ENCODE assay signal across 8 cellular contexts in genomic region chr6:30723159-30723842, GRCh38. TPM values are rescaled to one million over a fixed set of nuclear protein-coding genes. Genes with fewer than 3 reads are reported as not detected.
DNase-seq lines count a peak whose midpoint lies in the region; ATAC-seq, FAIRE-seq and TF ChIP-seq lines count a peak whose summit lies in the region.
"Not testable (repeated sequence)": the region's sequence is repeated elsewhere in the genome, so short reads cannot be mapped to it uniquely, and the experiment has no call there.

No MANE protein-coding gene starts in this region.

- TF ChIP-seq CTCF in AG04449 (IDR thresholded peaks at IDR 0.05; ENCODE audit: insufficient read depth, low read length, missing control alignments); OCI-LY3 (IDR thresholded peaks at IDR 0.05; ENCODE audit: low read depth, low read length); K562 (IDR thresholded peaks at IDR 0.05 in 2 of 3, conservative IDR thresholded peaks at IDR 0.05 in 1 of 3; ENCODE audit: insufficient read depth in 2 of 3, low read depth in 1 of 3, low read length in 3 of 3); fibroblast of villous mesenchyme (IDR thresholded peaks at IDR 0.05; ENCODE audit: insufficient read depth, low read depth, low read length): not testable (repeated sequence)

- H3F3A ChIP-seq in GM23248 (ENCODE audit: insufficient read depth): peaks cover 86% of the 10 kb centered on the region

- H2AFZ ChIP-seq in GM23248; OCI-LY3 (ENCODE audit: low read depth, low read length); K562 (ENCODE audit: low read depth, low read length): not testable (repeated sequence)

- H3K4me1 ChIP-seq in GM23248 (ENCODE audit: insufficient read depth) (peaks cover 57% of the 10 kb centered on the region), OCI-LY3 (ENCODE audit: low read length) (peaks cover 17% of the 10 kb centered on the region), K562 (replicated peaks in 1 of 2; ENCODE audit: control insufficient read depth in 2 of 2, insufficient read depth in 2 of 2, low read length in 2 of 2) (peaks cover 19% of the 10 kb centered on the region in 2 experiments), skeletal muscle tissue (ENCODE audit: control insufficient read depth in 3 of 3, insufficient read depth in 3 of 3, low read length in 3 of 3) (peaks cover 28 to 42% (median 32%) of the 10 kb centered on the region in 3 donors)

- H3K79me2 ChIP-seq in GM23248 (ENCODE audit: insufficient read depth) (peaks cover 66% of the 10 kb centered on the region), OCI-LY3 (ENCODE audit: low read length) (peaks cover 71% of the 10 kb centered on the region), K562 (ENCODE audit: control insufficient read depth, insufficient read depth, low read length) (peaks cover 76% of the 10 kb centered on the region)

- not testable (repeated sequence) for FAIRE-seq in K562 (lab: Jason Lieb, UNC)

- POLR2A ChIA-PET in AG04449 (lab: Yijun Ruan, JAX): interaction anchor here (1.0 to 3.6 kb wide), 9 partner anchors 8 to 51 kb away, joined by 3 to 24 read pairs (median 6); partner anchors contain the start of genes DHX16 and NRM
- POLR2A ChIA-PET in activated CD4-positive, alpha-beta memory T cell treated with anti-CD3 and anti-CD28 coated beads for 36 hours (lab: Charles Lee): interaction anchor here (0.7 to 9.7 kb wide), 6 partner anchors 8 to 166 kb away, joined by 3 to 209 read pairs (median 6); partner anchors contain the start of genes NRM and PPP1R18
- POLR2A ChIA-PET in K562 (lab: Yijun Ruan, JAX): interaction anchor here (0.7 to 27.1 kb wide), 14 partner anchors 6 to 364 kb away, joined by 3 to 524 read pairs (median 3); partner anchors contain the start of gene NRM

- H3K27me3 Mint-ChIP-seq in activated CD4-positive, alpha-beta memory T cell treated with anti-CD3 and anti-CD28 coated beads for 36 hours; naive B cell: not testable (repeated sequence)

- in situ Hi-C loops in GM23248 (cut with MboI): not testable (repeated sequence)
- in situ Hi-C loops in K562 (cut with MboI): loop anchor here (5.0 to 10.0 kb wide), 2 partner anchors 48 to 241 kb away; partner anchors contain the start of gene DHX16

- TF ChIP-seq POLR2A in K562 (conservative IDR thresholded peaks at IDR 0.05): not testable (repeated sequence)

- H3K9ac ChIP-seq in GM23248: peak overlapping the region; percentile 99
- not testable (repeated sequence) for H3K9ac ChIP-seq in OCI-LY3 (ENCODE audit: low read length); skeletal muscle tissue (ENCODE audit: low read depth in 1 of 3, low read length in 3 of 3)
- peak overlapping the region; percentile 47 to 96 for H3K9ac ChIP-seq in K562 (ENCODE audit: insufficient read depth in 1 of 2, low read depth in 2 of 2, low read length in 2 of 2)

- not testable (repeated sequence) for H3K9me3 ChIP-seq in GM23248 (ENCODE audit: low read depth); OCI-LY3 (ENCODE audit: insufficient read depth, low read length); K562 (replicated peaks; ENCODE audit: control insufficient read depth, insufficient read depth, low read depth, low read length); skeletal muscle tissue (ENCODE audit: control insufficient read depth in 3 of 3, low read length in 3 of 3)

- H3K9me1 ChIP-seq in K562 (ENCODE audit: control insufficient read depth, insufficient read depth, low read length): not testable (repeated sequence)

- H3K36me3 ChIP-seq in GM23248 (ENCODE audit: low read depth): peaks cover 37% of the 10 kb centered on the region
- H3K36me3 ChIP-seq in OCI-LY3 (replicated peaks; ENCODE audit: low read depth, low read length): peaks cover 32% of the 10 kb centered on the region
- peaks cover 64% of the 10 kb centered on the region for H3K36me3 ChIP-seq in K562 (ENCODE audit: control insufficient read depth, insufficient read depth, low read length)
- peaks cover 34 to 47% (median 45%) of the 10 kb centered on the region in 3 donors for H3K36me3 ChIP-seq in skeletal muscle tissue (ENCODE audit: control insufficient read depth in 3 of 3, insufficient read depth in 3 of 3, low read length in 3 of 3)

- 42 to 53% methylated on average over 16 of the region's 16 CpGs for WGBS in GM23248 (ENCODE audit: low coverage in 1 of 2, low lambda C conversion rate in 2 of 2, missing lambda C conversion rate in 2 of 2), 2 experiments
- WGBS in K562 (ENCODE audit: insufficient coverage, low coverage, missing lambda C conversion rate): 81% methylated on average over 16 of the region's 16 CpGs

- not testable (repeated sequence) for TF ChIP-seq RAD21 in K562 (CRISPR knock-in tag; conservative IDR thresholded peaks at IDR 0.05 in 1 of 2, IDR thresholded peaks at IDR 0.05 in 1 of 2)

- DNase-seq in AG04449 (ENCODE audit: low read depth, low spot score); GM23248; activated CD4-positive, alpha-beta memory T cell treated with anti-CD3 and anti-CD28 coated beads for 36 hours; K562 (ENCODE audit: extremely low read depth in 1 of 4, low spot score in 3 of 4); fibroblast of villous mesenchyme (ENCODE audit: low read depth); naive B cell: not testable (repeated sequence)

- H3K4me3 ChIP-seq in AG04449 (ENCODE audit: low read depth, low read length) (peak overlapping the region; percentile 97), GM23248 (peak overlapping the region; percentile 97), K562 (peak overlapping the region; percentile 89; the same call in 1 of the 2 replicates), fibroblast of villous mesenchyme (ENCODE audit: low read depth, low read length) (peak overlapping the region; percentile 25)
- not testable (repeated sequence) for H3K4me3 ChIP-seq in OCI-LY3 (ENCODE audit: low read length); skeletal muscle tissue (ENCODE audit: low read length in 3 of 3)

- ATAC-seq in K562; naive B cell (ENCODE audit: low read depth in 2 of 2): not testable (repeated sequence)

- peaks cover 58% of the 10 kb centered on the region for H3K36me3 Mint-ChIP-seq in activated CD4-positive, alpha-beta memory T cell treated with anti-CD3 and anti-CD28 coated beads for 36 hours
- peaks cover 7 to 25% of the 10 kb centered on the region in 2 donors for H3K36me3 Mint-ChIP-seq in naive B cell

- H3K9me2 ChIP-seq in GM23248 (ENCODE audit: insufficient read depth): not testable (repeated sequence)

- intact Hi-C loops in activated CD4-positive, alpha-beta memory T cell treated with anti-CD3 and anti-CD28 coated beads for 36 hours (cut with micrococcal nuclease): loop anchor here (10.0 kb wide), 1 partner anchor 362 kb away; no protein-coding TSS in a partner anchor
- intact Hi-C loops in K562 (cut with micrococcal nuclease): not testable (repeated sequence)

- CTCF ChIA-PET in AG04449 (lab: Yijun Ruan, JAX): interaction anchor here (0.6 to 18.8 kb wide), 34 partner anchors 11 to 363 kb away, joined by 3 to 504 read pairs (median 6); partner anchors contain the start of genes DHX16, FLOT1, NRM and VARS2
- CTCF ChIA-PET in activated CD4-positive, alpha-beta memory T cell treated with anti-CD3 and anti-CD28 coated beads for 36 hours (lab: Charles Lee): interaction anchor here (0.6 to 24.6 kb wide), 14 partner anchors 8 to 231 kb away, joined by 3 to 628 read pairs (median 4); partner anchors contain the start of genes ATAT1 and DHX16
- CTCF ChIA-PET in K562 (lab: Yijun Ruan, JAX; ENCODE audit: low intra/inter-chr PET ratio): interaction anchor here (1.4 to 5.0 kb wide), 6 partner anchors 8 to 240 kb away, joined by 4 to 92 read pairs (median 9); partner anchors contain the start of gene DHX16

- peak overlapping the region; percentile 92 for H3K4me3 Mint-ChIP-seq in activated CD4-positive, alpha-beta memory T cell treated with anti-CD3 and anti-CD28 coated beads for 36 hours
- peak overlapping the region in 5 of 8 donors; percentile 41 to 100 (median 95) for H3K4me3 Mint-ChIP-seq in naive B cell

- not testable (repeated sequence) for TF ChIP-seq EP300 in K562 (IDR thresholded peaks at IDR 0.05; ENCODE audit: low read length)

- H3K27ac ChIP-seq in GM23248: peak overlapping the region; percentile 95
- not testable (repeated sequence) for H3K27ac ChIP-seq in OCI-LY3 (ENCODE audit: low read length)
- peak overlapping the region; percentile 5; the same call in 2 of the 3 replicates for H3K27ac ChIP-seq in K562 (ENCODE audit: extremely low read depth, low read depth, low read length)
- H3K27ac ChIP-seq in skeletal muscle tissue (ENCODE audit: low read depth, low read length): peak overlapping the region; percentile 8

- not testable (repeated sequence) for H3K27me3 ChIP-seq in GM23248 (replicated peaks; ENCODE audit: insufficient read depth); OCI-LY3 (ENCODE audit: low read depth, low read length); K562 (ENCODE audit: control insufficient read depth in 2 of 2, insufficient read depth in 2 of 2, low read length in 2 of 2); skeletal muscle tissue (ENCODE audit: control insufficient read depth in 3 of 3, insufficient read depth in 3 of 3, low read length in 3 of 3)

- H3K4me1 Mint-ChIP-seq in activated CD4-positive, alpha-beta memory T cell treated with anti-CD3 and anti-CD28 coated beads for 36 hours (ENCODE audit: low read depth): peaks cover 45% of the 10 kb centered on the region
- H3K4me1 Mint-ChIP-seq in naive B cell: peaks cover 30 to 51% (median 44%) of the 10 kb centered on the region in 3 donors

- H4K20me1 ChIP-seq in GM23248 (ENCODE audit: insufficient read depth) (peaks cover 19% of the 10 kb centered on the region; the same call in 1 of the 2 replicates), OCI-LY3 (ENCODE audit: insufficient read depth, low read length) (peaks cover 48% of the 10 kb centered on the region), K562 (replicated peaks; ENCODE audit: control insufficient read depth, insufficient read depth, low read length) (peaks cover 44% of the 10 kb centered on the region)

- peak overlapping the region; percentile 95 for H3K27ac Mint-ChIP-seq in activated CD4-positive, alpha-beta memory T cell treated with anti-CD3 and anti-CD28 coated beads for 36 hours
- H3K27ac Mint-ChIP-seq in naive B cell: peak overlapping the region in 5 of 6 donors; percentile 30 to 97 (median 68)

- H3K9me3 Mint-ChIP-seq in activated CD4-positive, alpha-beta memory T cell treated with anti-CD3 and anti-CD28 coated beads for 36 hours; naive B cell: not testable (repeated sequence)

- H3K4me2 ChIP-seq in GM23248 (ENCODE audit: unreplicated experiment): peak overlapping the region; percentile 93
- H3K4me2 ChIP-seq in OCI-LY3 (ENCODE audit: low read length): peak overlapping the region; percentile 12; the same call in 1 of the 2 replicates
- H3K4me2 ChIP-seq in K562 (ENCODE audit: insufficient read depth, low read length): peak overlapping the region; percentile 98; the same call in 1 of the 2 replicates

- BruUV-seq in K562 (replicated peaks; lab: Mats Ljungman, UMichigan): not testable (repeated sequence)

RNA-seq across cellular contexts. Expression of gene TUBB, which starts 3.1 kb away (rescaled TPM):
- 525 and 565 TPM in 2 replicates for total RNA-seq in GM23248 (2014; rRNA removed; shearing (Covaris generic))
- polyA plus RNA-seq in GM23248 (2016; fragmentation: Nextera tagmentation; extraction: Ambion mirVana): 491 and 520 TPM in 2 replicates
- total RNA-seq in activated CD4-positive, alpha-beta memory T cell treated with anti-CD3 and anti-CD28 coated beads for 36 hours: 1,000 to 10,000 TPM; 1,695 to 1,719 TPM
- 127 and 264 TPM in 2 replicates for total RNA-seq in K562 (2011; cell fraction: chromatin; rRNA removed; ENCODE audit: low replicate concordance)
- total RNA-seq in K562 (2011; cell fraction: nucleolus; rRNA removed): 272 and 276 TPM in 2 replicates
- total RNA-seq in K562 (2011; cell fraction: nucleoplasm; rRNA removed): 270 and 313 TPM in 2 replicates
- total RNA-seq in K562 (2014; rRNA removed): 1,062 and 1,409 TPM in 2 replicates
- 863 and 971 TPM in 2 replicates for total RNA-seq in K562 (2014; rRNA removed; fragmentation: Illumina TruSeq; extraction: Trizol)
- 1,443 and 1,478 TPM in 2 replicates for total RNA-seq in K562 (2015; rRNA removed; fragmentation: Illumina TruSeq; extraction: Trizol)
- 1,495 and 1,529 TPM in 2 replicates for total RNA-seq in K562 (2021)
- polyA plus RNA-seq in K562 (2011; rRNA removed): 2,369 and 2,705 TPM in 2 replicates
- 2,776 and 3,265 TPM in 2 replicates for polyA plus RNA-seq in K562 (2011; cell fraction: cytosol; rRNA removed)
- polyA plus RNA-seq in K562 (2011; cell fraction: nucleus; rRNA removed): 619 and 708 TPM in 2 replicates
- 1,523 and 1,878 TPM in 2 replicates for polyA plus RNA-seq in K562 (2012)
- 2,541 and 2,870 TPM in 2 replicates for polyA plus RNA-seq in K562 (2014; fragmentation: Illumina TruSeq; extraction: Trizol)
- 1,000 to 10,000 TPM; 1,106 to 1,864 TPM for polyA plus RNA-seq in K562 (2014; fragmentation: Nextera tagmentation; extraction: Ambion mirVana)
- polyA plus RNA-seq in K562 (2014; rRNA removed): 1,462 and 1,903 TPM in 2 replicates
- 1,764 and 2,070 TPM in 2 replicates for polyA minus RNA-seq in K562 (2011; rRNA and poly(A)+ RNA removed)
- polyA minus RNA-seq in K562 (2011; cell fraction: cytosol; rRNA and poly(A)+ RNA removed): 880 and 960 TPM in 2 replicates
- 140 and 261 TPM in 2 replicates for polyA minus RNA-seq in K562 (2011; cell fraction: nucleus; rRNA and poly(A)+ RNA removed)
- total RNA-seq in fibroblast of villous mesenchyme: 590 and 713 TPM in 2 replicates
- polyA plus RNA-seq in naive B cell (ENCODE audit: low read depth in 6 of 6): 100 to 1,000 TPM in 1 of 6 donors, 10 to 100 TPM in 5; 37.9 to 104 (median 73.3) TPM
- 317 TPM for total RNA-seq in skeletal muscle tissue

RNA-seq across cellular contexts. Expression of gene MDC1, which starts 6.2 kb away (rescaled TPM):
- 4.9 and 6.6 TPM in 2 replicates for total RNA-seq in GM23248 (2014; rRNA removed; shearing (Covaris generic))
- polyA plus RNA-seq in GM23248 (2016; fragmentation: Nextera tagmentation; extraction: Ambion mirVana) (6.7 and 7.1 TPM in 2 replicates), K562 (2011; rRNA removed) (21.5 and 55.8 TPM in 2 replicates), K562 (2014; fragmentation: Illumina TruSeq; extraction: Trizol) (72.9 and 95.4 TPM in 2 replicates), K562 (2014; fragmentation: Nextera tagmentation; extraction: Ambion mirVana) (1 to 10 TPM; 8.2 to 8.8 TPM), K562 (2014; rRNA removed) (31.3 and 35.0 TPM in 2 replicates), naive B cell (ENCODE audit: low read depth in 6 of 6) (1 to 10 TPM; 2.0 to 8.3 (median 3.5) TPM)
- total RNA-seq in activated CD4-positive, alpha-beta memory T cell treated with anti-CD3 and anti-CD28 coated beads for 36 hours: 10 to 100 TPM; 79.5 to 88.7 TPM
- 79.5 and 80.7 TPM in 2 replicates for total RNA-seq in K562 (2011; cell fraction: chromatin; rRNA removed; ENCODE audit: low replicate concordance)
- 47.5 and 50.5 TPM in 2 replicates for total RNA-seq in K562 (2011; cell fraction: nucleolus; rRNA removed)
- total RNA-seq in K562 (2011; cell fraction: nucleoplasm; rRNA removed): 62.0 and 85.1 TPM in 2 replicates
- total RNA-seq in K562 (2014; rRNA removed) (15.7 and 24.3 TPM in 2 replicates), K562 (2014; rRNA removed; fragmentation: Illumina TruSeq; extraction: Trizol) (20.0 and 25.5 TPM in 2 replicates), K562 (2015; rRNA removed; fragmentation: Illumina TruSeq; extraction: Trizol) (15.6 and 18.2 TPM in 2 replicates), K562 (2021) (96.8 and 114 TPM in 2 replicates), fibroblast of villous mesenchyme (3.2 and 4.7 TPM in 2 replicates), skeletal muscle tissue (5.2 TPM)
- polyA plus RNA-seq in K562 (2011; cell fraction: cytosol; rRNA removed): 28.0 and 35.1 TPM in 2 replicates
- polyA plus RNA-seq in K562 (2011; cell fraction: nucleus; rRNA removed): 105 and 141 TPM in 2 replicates
- 68.1 and 105 TPM in 2 replicates for polyA plus RNA-seq in K562 (2012)
- 24.0 and 34.6 TPM in 2 replicates for polyA minus RNA-seq in K562 (2011; rRNA and poly(A)+ RNA removed)
- polyA minus RNA-seq in K562 (2011; cell fraction: cytosol; rRNA and poly(A)+ RNA removed): 56.9 and 94.9 TPM in 2 replicates
- polyA minus RNA-seq in K562 (2011; cell fraction: nucleus; rRNA and poly(A)+ RNA removed): 16.4 and 27.8 TPM in 2 replicates

RNA-seq across cellular contexts. Expression of gene FLOT1, which starts 19.2 kb away (rescaled TPM):
- total RNA-seq in GM23248 (2014; rRNA removed; shearing (Covaris generic)): 156 and 165 TPM in 2 replicates
- 162 and 171 TPM in 2 replicates for polyA plus RNA-seq in GM23248 (2016; fragmentation: Nextera tagmentation; extraction: Ambion mirVana)
- 100 to 1,000 TPM; 226 to 231 TPM for total RNA-seq in activated CD4-positive, alpha-beta memory T cell treated with anti-CD3 and anti-CD28 coated beads for 36 hours
- total RNA-seq in K562 (2011; cell fraction: chromatin; rRNA removed; ENCODE audit: low replicate concordance): 164 and 277 TPM in 2 replicates
- 152 and 165 TPM in 2 replicates for total RNA-seq in K562 (2011; cell fraction: nucleolus; rRNA removed)
- total RNA-seq in K562 (2011; cell fraction: nucleoplasm; rRNA removed): 155 and 194 TPM in 2 replicates
- 118 and 131 TPM in 2 replicates for total RNA-seq in K562 (2014; rRNA removed)
- 84.7 and 84.8 TPM in 2 replicates for total RNA-seq in K562 (2014; rRNA removed; fragmentation: Illumina TruSeq; extraction: Trizol)
- 101 and 102 TPM in 2 replicates for total RNA-seq in K562 (2015; rRNA removed; fragmentation: Illumina TruSeq; extraction: Trizol)
- total RNA-seq in K562 (2021): 124 and 127 TPM in 2 replicates
- 131 and 154 TPM in 2 replicates for polyA plus RNA-seq in K562 (2011; rRNA removed)
- polyA plus RNA-seq in K562 (2011; cell fraction: cytosol; rRNA removed): 144 and 149 TPM in 2 replicates
- polyA plus RNA-seq in K562 (2011; cell fraction: nucleus; rRNA removed): 209 and 233 TPM in 2 replicates
- 135 and 272 TPM in 2 replicates for polyA plus RNA-seq in K562 (2012)
- 138 and 144 TPM in 2 replicates for polyA plus RNA-seq in K562 (2014; fragmentation: Illumina TruSeq; extraction: Trizol)
- polyA plus RNA-seq in K562 (2014; fragmentation: Nextera tagmentation; extraction: Ambion mirVana): 10 to 100 TPM; 11.7 to 12.0 TPM
- polyA plus RNA-seq in K562 (2014; rRNA removed): 149 and 174 TPM in 2 replicates
- 122 and 132 TPM in 2 replicates for polyA minus RNA-seq in K562 (2011; rRNA and poly(A)+ RNA removed)
- 72.2 and 76.2 TPM in 2 replicates for polyA minus RNA-seq in K562 (2011; cell fraction: cytosol; rRNA and poly(A)+ RNA removed)
- 38.5 and 58.5 TPM in 2 replicates for polyA minus RNA-seq in K562 (2011; cell fraction: nucleus; rRNA and poly(A)+ RNA removed)
- total RNA-seq in fibroblast of villous mesenchyme: 107 and 119 TPM in 2 replicates
- 10 to 100 TPM; 43.5 to 65.2 (median 52.4) TPM for polyA plus RNA-seq in naive B cell (ENCODE audit: low read depth in 6 of 6)
- total RNA-seq in skeletal muscle tissue: 44.9 TPM

RNA-seq across cellular contexts. Expression of gene IER3, which starts 21.0 kb away (rescaled TPM):
- total RNA-seq in GM23248 (2014; rRNA removed; shearing (Covaris generic)): 148 and 156 TPM in 2 replicates
- 76.4 and 82.1 TPM in 2 replicates for polyA plus RNA-seq in GM23248 (2016; fragmentation: Nextera tagmentation; extraction: Ambion mirVana)
- total RNA-seq in activated CD4-positive, alpha-beta memory T cell treated with anti-CD3 and anti-CD28 coated beads for 36 hours: 100 to 1,000 TPM; 167 to 171 TPM
- 15.2 and 21.4 TPM in 2 replicates for total RNA-seq in K562 (2011; cell fraction: chromatin; rRNA removed; ENCODE audit: low replicate concordance)
- total RNA-seq in K562 (2011; cell fraction: nucleolus; rRNA removed): 22.4 and 29.0 TPM in 2 replicates
- total RNA-seq in K562 (2011; cell fraction: nucleoplasm; rRNA removed): 21.0 and 27.1 TPM in 2 replicates
- total RNA-seq in K562 (2014; rRNA removed): 18.7 and 24.7 TPM in 2 replicates
- 8.0 and 8.2 TPM in 2 replicates for total RNA-seq in K562 (2014; rRNA removed; fragmentation: Illumina TruSeq; extraction: Trizol)
- total RNA-seq in K562 (2015; rRNA removed; fragmentation: Illumina TruSeq; extraction: Trizol): 13.0 and 15.1 TPM in 2 replicates
- 23.4 and 24.1 TPM in 2 replicates for total RNA-seq in K562 (2021)
- polyA plus RNA-seq in K562 (2011; rRNA removed): 8.8 and 11.5 TPM in 2 replicates
- polyA plus RNA-seq in K562 (2011; cell fraction: cytosol; rRNA removed): 9.9 and 20.6 TPM in 2 replicates
- 25.7 and 32.6 TPM in 2 replicates for polyA plus RNA-seq in K562 (2011; cell fraction: nucleus; rRNA removed)
- 30.7 and 77.8 TPM in 2 replicates for polyA plus RNA-seq in K562 (2012)
- 11.4 and 12.5 TPM in 2 replicates for polyA plus RNA-seq in K562 (2014; fragmentation: Illumina TruSeq; extraction: Trizol)
- 1 to 10 TPM; 1.5 to 1.7 TPM for polyA plus RNA-seq in K562 (2014; fragmentation: Nextera tagmentation; extraction: Ambion mirVana)
- polyA plus RNA-seq in K562 (2014; rRNA removed): 26.0 and 30.0 TPM in 2 replicates
- 3.8 and 6.5 TPM in 2 replicates for polyA minus RNA-seq in K562 (2011; rRNA and poly(A)+ RNA removed)
- polyA minus RNA-seq in K562 (2011; cell fraction: cytosol; rRNA and poly(A)+ RNA removed): 5.3 and 6.8 TPM in 2 replicates
- polyA minus RNA-seq in K562 (2011; cell fraction: nucleus; rRNA and poly(A)+ RNA removed): 9.7 and 12.9 TPM in 2 replicates
- total RNA-seq in fibroblast of villous mesenchyme: 132 and 187 TPM in 2 replicates
- polyA plus RNA-seq in naive B cell (ENCODE audit: low read depth in 6 of 6): under 1 TPM in 1 of 6 donors, not detected in 5; 0.31 TPM
- 4.2 TPM for total RNA-seq in skeletal muscle tissue

RNA-seq across cellular contexts. Expression of gene NRM, which starts 32.5 kb away (rescaled TPM):
- 5.8 and 6.2 TPM in 2 replicates for total RNA-seq in GM23248 (2014; rRNA removed; shearing (Covaris generic))
- polyA plus RNA-seq in GM23248 (2016; fragmentation: Nextera tagmentation; extraction: Ambion mirVana) (11.3 and 11.6 TPM in 2 replicates), K562 (2011; rRNA removed) (12.6 and 22.9 TPM in 2 replicates), K562 (2014; fragmentation: Illumina TruSeq; extraction: Trizol) (57.9 and 58.2 TPM in 2 replicates), K562 (2014; fragmentation: Nextera tagmentation; extraction: Ambion mirVana) (10 to 100 TPM; 16.1 to 18.6 TPM), K562 (2014; rRNA removed) (19.4 and 22.5 TPM in 2 replicates), naive B cell (ENCODE audit: low read depth in 6 of 6) (10 to 100 TPM; 37.3 to 72.1 (median 45.4) TPM)
- total RNA-seq in activated CD4-positive, alpha-beta memory T cell treated with anti-CD3 and anti-CD28 coated beads for 36 hours: 10 to 100 TPM; 31.6 to 32.7 TPM
- 17.1 and 42.3 TPM in 2 replicates for total RNA-seq in K562 (2011; cell fraction: chromatin; rRNA removed; ENCODE audit: low replicate concordance)
- 41.3 and 48.0 TPM in 2 replicates for total RNA-seq in K562 (2011; cell fraction: nucleolus; rRNA removed)
- 51.0 and 61.6 TPM in 2 replicates for total RNA-seq in K562 (2011; cell fraction: nucleoplasm; rRNA removed)
- total RNA-seq in K562 (2014; rRNA removed) (9.7 and 12.4 TPM in 2 replicates), K562 (2014; rRNA removed; fragmentation: Illumina TruSeq; extraction: Trizol) (10.6 and 14.4 TPM in 2 replicates), K562 (2015; rRNA removed; fragmentation: Illumina TruSeq; extraction: Trizol) (17.4 and 18.1 TPM in 2 replicates), K562 (2021) (32.9 and 35.7 TPM in 2 replicates), fibroblast of villous mesenchyme (3.5 and 5.5 TPM in 2 replicates), skeletal muscle tissue (3.7 TPM)
- 26.4 and 41.5 TPM in 2 replicates for polyA plus RNA-seq in K562 (2011; cell fraction: cytosol; rRNA removed)
- polyA plus RNA-seq in K562 (2011; cell fraction: nucleus; rRNA removed): 28.3 and 48.5 TPM in 2 replicates
- polyA plus RNA-seq in K562 (2012): 45.0 and 59.0 TPM in 2 replicates
- 14.4 and 15.0 TPM in 2 replicates for polyA minus RNA-seq in K562 (2011; rRNA and poly(A)+ RNA removed)
- 19.7 and 29.2 TPM in 2 replicates for polyA minus RNA-seq in K562 (2011; cell fraction: cytosol; rRNA and poly(A)+ RNA removed)
- polyA minus RNA-seq in K562 (2011; cell fraction: nucleus; rRNA and poly(A)+ RNA removed): 12.0 and 14.7 TPM in 2 replicates

Comparison
In these comparisons a context has a peak if more than half of its experiments do, and no peak if none do; other contexts are left out.
1. H3K4me2 ChIP-seq: peak in every context shown above with its lines; median percentile 98 in K562; 93 in GM23248; 12 in OCI-LY3.